20 cellular contexts compared by ENCODE assay signal in genomic region chr22:50408311-50408710, GRCh38.
DNase-seq lines count a peak whose midpoint lies in the region; ATAC-seq, FAIRE-seq and TF ChIP-seq lines count a peak whose summit lies in the region.
"Had no signal": no experiment of that assay in that cellular context is flagged by ENCODE, and none has a peak within 500 bp of the region (broad histone marks: within the 10 kb centered on the region; RNA-seq: fewer than 3 reads in every experiment).

No MANE protein-coding gene starts in this region.

- in situ Hi-C loops in GM12878 (cut with MboI): no loop called here

- H3K27ac ChIP-seq in HUES6 (ENCODE audit: low read depth, low read length) (no peak overlapping the region), GM12878 (ENCODE audit: control insufficient read depth, insufficient read depth) (no peak overlapping the region)
- H3K27ac ChIP-seq in effector memory CD4-positive, alpha-beta T cell (ENCODE audit: insufficient read depth, low read length, poor library complexity, severe bottlenecking): no peak overlapping the region
- H3K27ac ChIP-seq: BLaER1 had no signal

- H3K79me2 ChIP-seq in GM12878 (ENCODE audit: control insufficient read depth, insufficient read depth, low read length): no peaks in the 10 kb centered on the region

- SMC1A ChIA-PET in GM12878 (lab: Charles Lee; ENCODE audit: uncharacterized antibody, unreplicated experiment): no interaction called here

- H3K4me3 ChIP-seq in HUES6 (ENCODE audit: low read depth, low read length) (no peak overlapping the region), GM12878 (no peak overlapping the region)
- no peak overlapping the region for H3K4me3 ChIP-seq in effector memory CD4-positive, alpha-beta T cell (ENCODE audit: insufficient read depth, low read depth, low read length, poor library complexity, severe bottlenecking)
- H3K4me3 ChIP-seq: BLaER1 had no signal

- intact Hi-C loops in GM12878 (cut with micrococcal nuclease; ENCODE audit: unreplicated experiment) (no loop called here), Calu3 (cut with micrococcal nuclease; ENCODE audit: unreplicated experiment) (no loop called here)

- H3K27ac Mint-ChIP-seq in activated T-cell treated with anti-CD3 and anti-CD28 coated beads, Interleukin-2, amount 50 U/mL, for 24 hours: peak overlapping the region; percentile 34
- H3K27ac Mint-ChIP-seq in progenitor cell of endocrine pancreas (peak overlapping the region; percentile 50), Calu3 (ENCODE audit: unreplicated experiment) (no peak overlapping the region)

- peaks cover under 1% of the 10 kb centered on the region for H3K4me1 Mint-ChIP-seq in activated T-cell treated with anti-CD3 and anti-CD28 coated beads, Interleukin-2, amount 50 U/mL, for 24 hours (ENCODE audit: low read depth)
- H3K4me1 Mint-ChIP-seq in activated T-cell treated with anti-CD3 and anti-CD28 coated beads, Interleukin-2, amount 50 U/mL, for 4 hours (ENCODE audit: low read depth): peaks cover 1% of the 10 kb centered on the region
- H3K4me1 Mint-ChIP-seq in progenitor cell of endocrine pancreas (ENCODE audit: low read depth) (no peaks in the 10 kb centered on the region), Calu3 (ENCODE audit: low read depth, unreplicated experiment) (no peaks in the 10 kb centered on the region)
- H3K4me1 Mint-ChIP-seq: H9 had no signal

- DNase-seq in activated T-cell treated with anti-CD3 and anti-CD28 coated beads, Interleukin-2, amount 50 U/mL, for 24 hours: no peak
- no peak for DNase-seq in activated T-cell treated with anti-CD3 and anti-CD28 coated beads, Interleukin-2, amount 50 U/mL, for 4 hours
- no peak for DNase-seq in GM12878 (ENCODE audit: low read depth, low spot score)
- DNase-seq in progenitor cell of endocrine pancreas (ENCODE audit: low spot score, unreplicated experiment): no peak
- DNase-seq in Calu3: no peak
- DNase-seq in effector memory CD4-positive, alpha-beta T cell: no peak
- DNase-seq: 8988T; CD4-positive, alpha-beta memory T cell; DMS 273 treated with DMSO at 0.1 percent for 48 hours; DMS53; DND-41; EL; H9 had no signal

- RAD21 ChIA-PET in GM12878 (lab: Charles Lee; ENCODE audit: unreplicated experiment): no interaction called here

- no peak overlapping the region for H3K4me2 ChIP-seq in GM12878 (ENCODE audit: control insufficient read depth, insufficient read depth)
- H3K4me2 ChIP-seq: BLaER1 had no signal

- no peak for TF ChIP-seq EP300 in GM12878 (IDR thresholded peaks at IDR 0.05; ENCODE audit: borderline replicate concordance in 1 of 2, control insufficient read depth in 1 of 2, low read depth in 2 of 2, low read length in 2 of 2)

- FAIRE-seq in GM12878 (lab: Jason Lieb, UNC): no peak
- FAIRE-seq: GM12891, GM19239, H1, HTR-8/SVneo had no signal

- peaks cover 54% of the 10 kb centered on the region for H3K36me3 Mint-ChIP-seq in activated T-cell treated with anti-CD3 and anti-CD28 coated beads, Interleukin-2, amount 50 U/mL, for 24 hours (ENCODE audit: low read depth)
- H3K36me3 Mint-ChIP-seq in activated T-cell treated with anti-CD3 and anti-CD28 coated beads, Interleukin-2, amount 50 U/mL, for 4 hours (ENCODE audit: insufficient read depth): peaks cover 5% of the 10 kb centered on the region
- peaks cover 16% of the 10 kb centered on the region for H3K36me3 Mint-ChIP-seq in progenitor cell of endocrine pancreas (ENCODE audit: insufficient read depth)
- peaks cover 23% of the 10 kb centered on the region for H3K36me3 Mint-ChIP-seq in Calu3 (ENCODE audit: insufficient read depth, unreplicated experiment)

- H3K36me3 ChIP-seq in HUES6 (ENCODE audit: control insufficient read depth, insufficient read depth, low read length) (peaks cover 28% of the 10 kb centered on the region), GM12878 (ENCODE audit: control insufficient read depth in 2 of 2, insufficient read depth in 2 of 2, low read length in 1 of 2) (peaks cover 13 to 16% of the 10 kb centered on the region in 2 experiments; a peak in 3 of 4 replicates)
- H3K36me3 ChIP-seq in effector memory CD4-positive, alpha-beta T cell (ENCODE audit: control insufficient read depth, insufficient read depth, low read length): peaks cover 18% of the 10 kb centered on the region

- 0 out of 2 replicates have a peak, but pooled peaks have one; percentile 21 for TF ChIP-seq POLR2A in GM12878 (IDR thresholded peaks at IDR 0.05; ENCODE audit: low read depth, low read length)

- H3K9ac ChIP-seq in HUES6 (ENCODE audit: low read length) (peak overlapping the region; percentile 31), GM12878 (ENCODE audit: control insufficient read depth, insufficient read depth, low read length) (no peak overlapping the region)
- H3K9ac ChIP-seq: BLaER1 had no signal

- no peak overlapping the region for H2AFZ ChIP-seq in GM12878 (ENCODE audit: control insufficient read depth, low read depth, low read length)

- BruUV-seq in GM12878 (replicated peaks; lab: Mats Ljungman, UMichigan) (no TSS peak), Calu3 (replicated peaks; lab: Mats Ljungman, UMichigan) (no TSS peak)

- CTCF ChIA-PET in GM12878 (lab: Yijun Ruan, JAX): no interaction called here
- CTCF ChIA-PET in Calu3 (lab: Charles Lee): no interaction called here

- H3K4me1 ChIP-seq in HUES6 (ENCODE audit: control insufficient read depth, insufficient read depth, low read length) (no peaks in the 10 kb centered on the region), GM12878 (ENCODE audit: control insufficient read depth, insufficient read depth, low read length) (no peaks in the 10 kb centered on the region)
- H3K4me1 ChIP-seq in effector memory CD4-positive, alpha-beta T cell (ENCODE audit: control insufficient read depth, insufficient read depth, low read length, poor library complexity, severe bottlenecking): no peaks in the 10 kb centered on the region

- H3K9me3 Mint-ChIP-seq in activated T-cell treated with anti-CD3 and anti-CD28 coated beads, Interleukin-2, amount 50 U/mL, for 24 hours: no peaks in the 10 kb centered on the region
- H3K9me3 Mint-ChIP-seq in activated T-cell treated with anti-CD3 and anti-CD28 coated beads, Interleukin-2, amount 50 U/mL, for 4 hours: no peaks in the 10 kb centered on the region
- H3K9me3 Mint-ChIP-seq in progenitor cell of endocrine pancreas (ENCODE audit: low read depth) (no peaks in the 10 kb centered on the region), Calu3 (ENCODE audit: low read depth, unreplicated experiment) (no peaks in the 10 kb centered on the region)
- H3K9me3 Mint-ChIP-seq: CD4-positive, alpha-beta memory T cell; H9 had no signal

- 93% methylated on average over 13 of the region's 13 CpGs for WGBS in GM12878 (ENCODE audit: insufficient coverage, insufficient replicate concordance, low lambda C conversion rate, missing lambda C conversion rate)

- POLR2A ChIA-PET in GM12878 (lab: Charles Lee): no interaction called here

- no peaks in the 10 kb centered on the region for H3K27me3 ChIP-seq in HUES6 (ENCODE audit: control insufficient read depth, insufficient read depth, low read length)
- no peaks in the 10 kb centered on the region for H3K27me3 ChIP-seq in GM12878 (replicated peaks in 1 of 2; ENCODE audit: control insufficient read depth in 2 of 2, insufficient read depth in 2 of 2, low read length in 1 of 2)
- H3K27me3 ChIP-seq in effector memory CD4-positive, alpha-beta T cell (replicated peaks; ENCODE audit: control insufficient read depth, insufficient read depth, low read length, poor library complexity, severe bottlenecking): no peaks in the 10 kb centered on the region
- H3K27me3 ChIP-seq: BLaER1 had no signal

- no peak overlapping the region for H3K4me3 Mint-ChIP-seq in activated T-cell treated with anti-CD3 and anti-CD28 coated beads, Interleukin-2, amount 50 U/mL, for 24 hours
- no peak overlapping the region for H3K4me3 Mint-ChIP-seq in activated T-cell treated with anti-CD3 and anti-CD28 coated beads, Interleukin-2, amount 50 U/mL, for 4 hours
- H3K4me3 Mint-ChIP-seq in progenitor cell of endocrine pancreas (ENCODE audit: low read depth) (no peak overlapping the region), Calu3 (ENCODE audit: low read depth, unreplicated experiment) (no peak overlapping the region)
- H3K4me3 Mint-ChIP-seq: CD14-positive monocyte; CD4-positive, alpha-beta memory T cell; H9 had no signal

- no peak for TF ChIP-seq RAD21 in GM12878 (IDR thresholded peaks at IDR 0.05; ENCODE audit: insufficient read depth, low read depth, low read length)

- ATAC-seq in activated T-cell treated with anti-CD3 and anti-CD28 coated beads, Interleukin-2, amount 50 U/mL, for 4 hours: no peak
- ATAC-seq in GM12878: no peak

- H3K27me3 Mint-ChIP-seq in activated T-cell treated with anti-CD3 and anti-CD28 coated beads, Interleukin-2, amount 50 U/mL, for 24 hours: no peaks in the 10 kb centered on the region
- no peaks in the 10 kb centered on the region for H3K27me3 Mint-ChIP-seq in activated T-cell treated with anti-CD3 and anti-CD28 coated beads, Interleukin-2, amount 50 U/mL, for 4 hours (ENCODE audit: low read depth)
- H3K27me3 Mint-ChIP-seq in progenitor cell of endocrine pancreas (no peaks in the 10 kb centered on the region), Calu3 (ENCODE audit: unreplicated experiment) (no peaks in the 10 kb centered on the region)
- H3K27me3 Mint-ChIP-seq: CD4-positive, alpha-beta memory T cell had no signal

- no peaks in the 10 kb centered on the region for H3K9me3 ChIP-seq in HUES6 (ENCODE audit: control insufficient read depth, insufficient read depth, low read depth, low read length)
- H3K9me3 ChIP-seq in GM12878 (replicated peaks; ENCODE audit: control insufficient read depth, insufficient read depth, low read length): no peaks in the 10 kb centered on the region
- no peaks in the 10 kb centered on the region for H3K9me3 ChIP-seq in effector memory CD4-positive, alpha-beta T cell (ENCODE audit: control insufficient read depth, low read length)
- H3K9me3 ChIP-seq: BLaER1 had no signal

- H4K20me1 ChIP-seq in GM12878 (ENCODE audit: control insufficient read depth, insufficient read depth): no peaks in the 10 kb centered on the region

- TF ChIP-seq CTCF in GM12878 (IDR thresholded peaks at IDR 0.05 in 2 of 3, conservative IDR thresholded peaks at IDR 0.05 in 1 of 3; ENCODE audit: control insufficient read depth in 2 of 3, extremely low read depth in 1 of 3, insufficient read depth in 1 of 3, low read depth in 3 of 3, low read length in 3 of 3) (no peak), progenitor cell of endocrine pancreas (IDR thresholded peaks at IDR 0.05; ENCODE audit: unreplicated experiment) (no peak), Calu3 (IDR thresholded peaks at IDR 0.05; ENCODE audit: unreplicated experiment) (no peak)

TF ChIP-seq in GM12878, 131 proteins besides CTCF, POLR2A, EP300 and RAD21 (continues in another document):
- TF ChIP-seq TCF12 (IDR thresholded peaks at IDR 0.05; ENCODE audit: low read depth, low read length) (no peak), CHD2 (IDR thresholded peaks at IDR 0.05; ENCODE audit: borderline replicate concordance, low read depth, low read length) (no peak), ZZZ3 (IDR thresholded peaks at IDR 0.05; ENCODE audit: control insufficient read depth, insufficient read length, low read depth) (no peak), BMI1 (IDR thresholded peaks at IDR 0.05; ENCODE audit: borderline replicate concordance) (no peak), ZNF24 (IDR thresholded peaks at IDR 0.05) (no peak), RFX5 (IDR thresholded peaks at IDR 0.05; ENCODE audit: low read depth, low read length) (no peak)
